In genomic region chrX:135629342-135629741, GRCh38 we compare ENCODE assay signal across 23 cellular contexts.
"Had no signal": no experiment of that assay in that cellular context is flagged by ENCODE, and none has a peak within 500 bp of the region (broad histone marks: within the 10 kb centered on the region; RNA-seq: fewer than 3 reads in every experiment).

No MANE protein-coding gene starts in this region.

- FAIRE-seq: islet of Langerhans had no signal

- H3K9me3 ChIP-seq: left ventricle myocardium inferior, ovary, right atrium auricular region, right lobe of liver, stomach, testis, thyroid gland, transverse colon, upper lobe of left lung, vagina had no signal

- H3K4me1 ChIP-seq: left ventricle myocardium inferior, right atrium auricular region, right lobe of liver, stomach, testis, thyroid gland, transverse colon, upper lobe of left lung, vagina had no signal

- ATAC-seq: naive thymus-derived CD4-positive, alpha-beta T cell; natural killer cell treated with Interleukin-12 subunit alpha and Interleukin-12 subunit beta and Interleukin-15 and Interleukin-18, amount 100 ng/mL, for 72 hours; stimulated activated naive B cell treated with anti-CD40 and anti-IgM and Interleukin-4, amounts not matched to agents 10 μg/mL and 1 μg/mL and 100 μg/mL, for 72 hours; stimulated activated naive CD8-positive, alpha-beta T cell treated with anti-CD3 and anti-CD28 coated beads, Interleukin-15, Interleukin-2, amounts not matched to agents 100 U/mL and 50 U/mL, for 24 hours had no signal

- DNase-seq: hypothalamus; immature natural killer cell; left ventricle myocardium inferior; mesendoderm; naive thymus-derived CD4-positive, alpha-beta T cell; ovary; right lobe of liver; stimulated activated CD4-positive, alpha-beta T cell treated with anti-CD3 and anti-CD28 coated beads, Interleukin-12 subunit alpha, Interleukin-12 subunit beta, amount 100 ng/mL, for 4 hours; stimulated activated CD4-positive, alpha-beta T cell treated with anti-CD3 and anti-CD28 coated beads, Interleukin-15, amount 100 ng/mL, for 24 hours; stimulated activated CD4-positive, alpha-beta T cell treated with anti-CD3 and anti-CD28 coated beads, Interleukin-2, amount 100 ng/mL, for 24 hours; stimulated activated CD4-positive, alpha-beta T cell treated with anti-CD3 and anti-CD28 coated beads, Interleukin-4, amount 100 ng/mL, for 1 hour; stimulated activated naive B cell treated with anti-CD40 and anti-IgM and Interleukin-4, amounts not matched to agents 10 μg/mL and 1 μg/mL and 100 μg/mL, for 72 hours; stimulated activated naive CD8-positive, alpha-beta T cell treated with anti-CD3 and anti-CD28 coated beads, Interleukin-15, Interleukin-2, amounts not matched to agents 100 U/mL and 50 U/mL, for 24 hours; stomach; testis; thyroid gland; transverse colon; upper lobe of left lung had no signal

- H3K36me3 ChIP-seq: left ventricle myocardium inferior, ovary, right atrium auricular region, right lobe of liver, stomach, thyroid gland, transverse colon, upper lobe of left lung, vagina had no signal

- H3K4me3 ChIP-seq: left ventricle myocardium inferior, lung, ovary, right atrium auricular region, right lobe of liver, stomach, testis, thyroid gland, transverse colon, upper lobe of left lung, vagina had no signal

- H3K27ac ChIP-seq: left ventricle myocardium inferior, ovary, right atrium auricular region, right lobe of liver, stomach, testis, thyroid gland, transverse colon, upper lobe of left lung, vagina had no signal

- H3K27me3 ChIP-seq: ovary, right atrium auricular region, right lobe of liver, stomach, testis, thyroid gland, transverse colon, upper lobe of left lung, vagina had no signal
